Comparison of ENCODE assay signal across 25 cellular contexts in genomic region chr10:8499752-8500390, GRCh38.
DNase-seq lines count a peak whose midpoint lies in the region; ATAC-seq, FAIRE-seq and TF ChIP-seq lines count a peak whose summit lies in the region.
"Had no signal": no experiment of that assay in that cellular context is flagged by ENCODE, and none has a peak within 500 bp of the region (broad histone marks: within the 10 kb centered on the region; RNA-seq: fewer than 3 reads in every experiment).

No MANE protein-coding gene starts in this region.

- in situ Hi-C loops in K562 (cut with MboI) = no loop called here

- TF ChIP-seq RAD21 in K562 (CRISPR knock-in tag; conservative IDR thresholded peaks at IDR 0.05 in 1 of 2, IDR thresholded peaks at IDR 0.05 in 1 of 2) = no peak

- no peaks in the 10 kb centered on the region for H3K27me3 ChIP-seq in DND-41 (ENCODE audit: insufficient read depth, low read length, poor library complexity)
- no peaks in the 10 kb centered on the region for H3K27me3 ChIP-seq in K562 (ENCODE audit: control insufficient read depth in 2 of 2, insufficient read depth in 2 of 2, low read length in 2 of 2)
- no peaks in the 10 kb centered on the region for H3K27me3 ChIP-seq in foreskin keratinocyte
- peaks cover 4% of the 10 kb centered on the region for H3K27me3 ChIP-seq in CD4-positive, alpha-beta T cell (ENCODE audit: control insufficient read depth, insufficient read depth, low read length)
- H3K27me3 ChIP-seq: BE2C, BLaER1 had no signal

- H3K4me1 ChIP-seq in DND-41 (ENCODE audit: insufficient read depth, low read length) (no peaks in the 10 kb centered on the region), HEK293 (ENCODE audit: control insufficient read depth, insufficient read depth, low read length) (no peaks in the 10 kb centered on the region), K562 (replicated peaks in 1 of 2; ENCODE audit: control insufficient read depth in 2 of 2, insufficient read depth in 2 of 2, low read length in 2 of 2) (no peaks in the 10 kb centered on the region), foreskin keratinocyte (peaks cover 3% of the 10 kb centered on the region)
- H3K4me1 ChIP-seq: BLaER1, Caco-2 had no signal

- TF ChIP-seq CTCF in DND-41 (IDR thresholded peaks at IDR 0.05; ENCODE audit: borderline replicate concordance, extremely low read depth, low read length, poor library complexity, severe bottlenecking) (no peak), HEK293 (tag by site-specific recombination; IDR thresholded peaks at IDR 0.05) (no peak), K562 (IDR thresholded peaks at IDR 0.05 in 2 of 3, conservative IDR thresholded peaks at IDR 0.05 in 1 of 3; ENCODE audit: insufficient read depth in 2 of 3, low read depth in 1 of 3, low read length in 3 of 3) (no peak), foreskin keratinocyte (conservative IDR thresholded peaks at IDR 0.05) (no peak)
- TF ChIP-seq CTCF in CD4-positive, alpha-beta T cell (IDR thresholded peaks at IDR 0.05) = no peak

- CTCF ChIA-PET in HEK293 (lab: Yijun Ruan, JAX) (no interaction called here), K562 (lab: Yijun Ruan, JAX; ENCODE audit: low intra/inter-chr PET ratio) (no interaction called here)
- CTCF ChIA-PET in CD4-positive, alpha-beta T cell (lab: Charles Lee) = no interaction called here

- H3K36me3 ChIP-seq in DND-41 (ENCODE audit: insufficient read depth, low read length) (no peaks in the 10 kb centered on the region), HEK293 (ENCODE audit: control insufficient read depth in 2 of 2, insufficient read depth in 1 of 2, low read length in 2 of 2) (no peaks in the 10 kb centered on the region), K562 (ENCODE audit: control insufficient read depth, insufficient read depth, low read length) (no peaks in the 10 kb centered on the region)
- H3K36me3 ChIP-seq: BE2C, BLaER1 had no signal

- H3K27ac Mint-ChIP-seq in CD4-positive, alpha-beta T cell = no peak overlapping the region
- H3K27ac Mint-ChIP-seq: CD14-positive monocyte; CD4-positive, CD25-positive, alpha-beta regulatory T cell; CD8-positive, alpha-beta T cell had no signal

- DNase-seq in DND-41 = no peak
- DNase-seq in K562 (ENCODE audit: extremely low read depth in 1 of 4, low spot score in 3 of 4) = no peak
- no peak for DNase-seq in foreskin keratinocyte
- DNase-seq in CD4-positive, alpha-beta T cell = no peak
- DNase-seq in stimulated activated CD4-positive, alpha-beta T cell treated with anti-CD3 and anti-CD28 coated beads, Interleukin-4, amount 100 ng/mL, for 24 hours = no peak
- no peak for DNase-seq in H54 (ENCODE audit: insufficient read length, low spot score)
- DNase-seq: 8988T; ACHN; BE2C; C1 segment of cervical spinal cord; Caco-2; Calu3; CD4-positive, CD25-positive, alpha-beta regulatory T cell; CD8-positive, alpha-beta T cell; DMS79 treated with DMSO at 0.1 percent for 48 hours; EL; GDM1 had no signal

- POLR2A ChIA-PET in HEK293 (lab: Yijun Ruan, JAX) = no interaction called here
- POLR2A ChIA-PET in K562 (lab: Yijun Ruan, JAX) = no interaction called here
- POLR2A ChIA-PET in CD4-positive, alpha-beta T cell (lab: Charles Lee) = no interaction called here

- no peak overlapping the region for H3K4me3 Mint-ChIP-seq in CD4-positive, alpha-beta T cell
- H3K4me3 Mint-ChIP-seq: CD14-positive monocyte; CD4-positive, CD25-positive, alpha-beta regulatory T cell; CD8-positive, alpha-beta T cell had no signal

- no peaks in the 10 kb centered on the region for H3K36me3 Mint-ChIP-seq in CD4-positive, alpha-beta T cell (ENCODE audit: low read depth)
- H3K36me3 Mint-ChIP-seq: CD14-positive monocyte; CD4-positive, CD25-positive, alpha-beta regulatory T cell; CD8-positive, alpha-beta T cell had no signal

- H3K9ac ChIP-seq in DND-41 (ENCODE audit: low read depth, low read length) = no peak overlapping the region
- no peak overlapping the region for H3K9ac ChIP-seq in K562 (ENCODE audit: insufficient read depth in 1 of 2, low read depth in 2 of 2, low read length in 2 of 2)
- H3K9ac ChIP-seq: BLaER1 had no signal

- TF ChIP-seq POLR2A in K562 (conservative IDR thresholded peaks at IDR 0.05) (no peak), H54 (IDR thresholded peaks at IDR 0.05; ENCODE audit: low read depth, low read length) (no peak)

- H4K20me1 ChIP-seq in DND-41 (ENCODE audit: insufficient read depth, low read length) (no peaks in the 10 kb centered on the region), K562 (replicated peaks; ENCODE audit: control insufficient read depth, insufficient read depth, low read length) (no peaks in the 10 kb centered on the region)
- H4K20me1 ChIP-seq: BLaER1 had no signal

- no peak for TF ChIP-seq EP300 in K562 (IDR thresholded peaks at IDR 0.05; ENCODE audit: low read length)

- H3K4me2 ChIP-seq in DND-41 (ENCODE audit: insufficient read depth, low read length) (no peak overlapping the region), K562 (ENCODE audit: insufficient read depth, low read length) (no peak overlapping the region)
- H3K4me2 ChIP-seq: BLaER1 had no signal

- H3K9me3 Mint-ChIP-seq in CD4-positive, alpha-beta T cell = no peaks in the 10 kb centered on the region
- H3K9me3 Mint-ChIP-seq: CD4-positive, CD25-positive, alpha-beta regulatory T cell; CD8-positive, alpha-beta T cell had no signal

- H3K79me2 ChIP-seq in DND-41 (ENCODE audit: insufficient read depth, low read length) (no peaks in the 10 kb centered on the region), K562 (ENCODE audit: control insufficient read depth, insufficient read depth, low read length) (no peaks in the 10 kb centered on the region)

- H3K27ac ChIP-seq in DND-41 (ENCODE audit: low read length) (no peak overlapping the region), HEK293 (ENCODE audit: extremely low read depth, low read depth, low read length) (no peak overlapping the region), K562 (ENCODE audit: extremely low read depth, low read depth, low read length) (no peak overlapping the region), foreskin keratinocyte (peak overlapping the region; percentile 33)
- no peak overlapping the region for H3K27ac ChIP-seq in CD4-positive, alpha-beta T cell (ENCODE audit: low read depth, low read length)
- H3K27ac ChIP-seq: BLaER1 had no signal

- H3K27me3 Mint-ChIP-seq in CD4-positive, alpha-beta T cell = peaks cover 26% of the 10 kb centered on the region

- no peaks in the 10 kb centered on the region for H3K9me1 ChIP-seq in K562 (ENCODE audit: control insufficient read depth, insufficient read depth, low read length)

- BruUV-seq in K562 (replicated peaks; lab: Mats Ljungman, UMichigan) = no TSS peak

- ATAC-seq in DND-41 (ENCODE audit: insufficient read depth, low read depth) = no peak
- ATAC-seq in K562 = no peak
- ATAC-seq in foreskin keratinocyte = no peak
- no peak for ATAC-seq in CD4-positive, alpha-beta T cell (ENCODE audit: poor library complexity)
- ATAC-seq: CD8-positive, alpha-beta T cell; GM12878 had no signal

- no peaks in the 10 kb centered on the region for H3K4me1 Mint-ChIP-seq in CD4-positive, alpha-beta T cell (ENCODE audit: low read depth)
- H3K4me1 Mint-ChIP-seq: CD14-positive monocyte had no signal

- no peaks in the 10 kb centered on the region for H3K9me3 ChIP-seq in DND-41 (ENCODE audit: insufficient read depth, low read length, severe bottlenecking)
- H3K9me3 ChIP-seq in HEK293 (ENCODE audit: control insufficient read depth, insufficient read depth, low read depth, low read length) = no peaks in the 10 kb centered on the region
- no peaks in the 10 kb centered on the region for H3K9me3 ChIP-seq in K562 (replicated peaks; ENCODE audit: control insufficient read depth, insufficient read depth, low read depth, low read length)
- H3K9me3 ChIP-seq in CD4-positive, alpha-beta T cell (ENCODE audit: control insufficient read depth, low read length) = no peaks in the 10 kb centered on the region
- H3K9me3 ChIP-seq: BE2C, BLaER1, Caco-2 had no signal

- intact Hi-C loops in K562 (cut with micrococcal nuclease) = no loop called here
- intact Hi-C loops in CD4-positive, alpha-beta T cell (cut with DNase I, micrococcal nuclease) = no loop called here

- peak overlapping the region; percentile 19; the same call in 1 of the 2 replicates for H2AFZ ChIP-seq in DND-41 (ENCODE audit: low read depth, low read length)
- no peak overlapping the region for H2AFZ ChIP-seq in K562 (ENCODE audit: low read depth, low read length)

- H3K4me3 ChIP-seq in DND-41 (ENCODE audit: low read depth in 1 of 2, low read length in 2 of 2) = no peak overlapping the region
- H3K4me3 ChIP-seq in HEK293 (ENCODE audit: low read depth, low read length) = no peak overlapping the region
- no peak overlapping the region for H3K4me3 ChIP-seq in K562
- H3K4me3 ChIP-seq: BLaER1, GM12878 had no signal

- FAIRE-seq in K562 (lab: Jason Lieb, UNC) (no peak), H54 (lab: Jason Lieb, UNC) (no peak)
- FAIRE-seq: A204.1, D721Med, GM12878, GM12892, GM18507 had no signal

TF ChIP-seq in HEK293, 187 proteins besides CTCF, POLR2A, EP300 and RAD21:
- TF ChIP-seq ZFP37 (tag by site-specific recombination; IDR thresholded peaks at IDR 0.05) (no peak), ZNF366 (tag by site-specific recombination; conservative IDR thresholded peaks at IDR 0.05) (peak; percentile 89), ZNF596 (tag by site-specific recombination; IDR thresholded peaks at IDR 0.05) (peak; percentile 16; the same call in 1 of the 2 replicates)

TF ChIP-seq in K562, 482 proteins besides CTCF, POLR2A, EP300 and RAD21:
- TF ChIP-seq, protein P1, sequence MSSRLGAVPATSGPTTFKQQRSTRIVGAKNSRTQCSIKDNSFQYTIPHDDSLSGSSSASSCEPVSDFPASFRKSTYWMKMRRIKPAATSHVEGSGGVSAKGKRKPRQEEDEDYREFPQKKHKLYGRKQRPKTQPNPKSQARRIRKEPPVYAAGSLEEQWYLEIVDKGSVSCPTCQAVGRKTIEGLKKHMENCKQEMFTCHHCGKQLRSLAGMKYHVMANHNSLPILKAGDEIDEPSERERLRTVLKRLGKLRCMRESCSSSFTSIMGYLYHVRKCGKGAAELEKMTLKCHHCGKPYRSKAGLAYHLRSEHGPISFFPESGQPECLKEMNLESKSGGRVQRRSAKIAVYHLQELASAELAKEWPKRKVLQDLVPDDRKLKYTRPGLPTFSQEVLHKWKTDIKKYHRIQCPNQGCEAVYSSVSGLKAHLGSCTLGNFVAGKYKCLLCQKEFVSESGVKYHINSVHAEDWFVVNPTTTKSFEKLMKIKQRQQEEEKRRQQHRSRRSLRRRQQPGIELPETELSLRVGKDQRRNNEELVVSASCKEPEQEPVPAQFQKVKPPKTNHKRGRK (tag; IDR thresholded peaks at IDR 0.05) = peak; percentile 80
- no peak for TF ChIP-seq ZNF282 (CRISPR knock-in tag; IDR thresholded peaks at IDR 0.05)
TF ChIP-seq in K562: peak in this region for 1.
